In the genomic region with DNA sequence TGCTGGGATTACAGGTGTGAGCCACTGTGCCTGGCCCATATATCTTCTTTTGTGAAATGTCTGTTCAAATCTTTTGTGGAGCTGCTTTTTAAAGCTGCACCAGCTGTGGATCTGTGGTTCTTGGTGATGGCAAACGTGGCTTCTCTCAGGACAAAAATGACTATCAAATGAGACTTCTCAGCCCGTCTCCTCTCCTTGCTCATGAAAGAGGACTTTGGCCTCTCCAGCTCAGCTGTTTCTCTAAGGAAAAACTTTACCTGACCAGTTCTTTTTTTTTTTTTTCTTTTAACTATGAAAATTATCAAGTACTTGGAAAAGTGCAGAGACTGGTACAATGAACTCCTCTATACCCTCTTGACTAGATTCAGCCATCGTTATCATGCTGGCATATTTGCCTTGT, we compare ENCODE assay signal across 25 cellular contexts.
"Had no signal": no experiment of that assay in that cellular context is flagged by ENCODE, and none has a peak within 500 bp of the region (broad histone marks: within the 10 kb centered on the region; RNA-seq: fewer than 3 reads in every experiment).

No MANE protein-coding gene starts in this region.

- H3K4me3 ChIP-seq: breast epithelium, esophagus muscularis mucosa, lower lobe of right lung, testis, vagina had no signal

- DNase-seq: activated CD4-positive, alpha-beta T cell treated with anti-CD3 and anti-CD28 coated beads for 36 hours; activated CD4-positive, CD25-positive, alpha-beta regulatory T cell; activated CD8-positive, alpha-beta T cell treated with anti-CD3 and anti-CD28 coated beads, Interleukin-2, amount 10 ng/mL, durations not matched to agents 7 days and 5 days; activated naive CD4-positive, alpha-beta T cell; activated T-cell treated with anti-CD3 and anti-CD28 coated beads for 4 hours; activated T-cell treated with anti-CD3 and anti-CD28 coated beads, Interleukin-2, amount 50 U/mL, for 72 hours; endodermal cell; foreskin keratinocyte; lower lobe of right lung; mesenchymal stem cell; posterior cingulate gyrus; stimulated activated CD4-positive, alpha-beta T cell treated with anti-CD3 and anti-CD28 coated beads, Interleukin-2, amount 100 ng/mL, for 48 hours; stimulated activated naive CD4-positive, alpha-beta T cell treated with Interleukin-2 at 50 U/mL for 16 hours; T-helper 1 cell; testis; trophoblast cell had no signal

- H3K27ac ChIP-seq: breast epithelium, foreskin keratinocyte, lower lobe of right lung, testis had no signal

- H3K27ac Mint-ChIP-seq: activated CD4-positive, alpha-beta T cell treated with anti-CD3 and anti-CD28 coated beads for 36 hours; activated CD8-positive, alpha-beta T cell treated with anti-CD3 and anti-CD28 coated beads, Interleukin-2, amount 10 ng/mL, durations not matched to agents 7 days and 5 days; activated naive CD4-positive, alpha-beta T cell treated with anti-CD3 and anti-CD28 coated beads, Interleukin-2, amount 50 U/mL, for 72 hours; activated T-cell treated with anti-CD3 and anti-CD28 coated beads, Interleukin-2, amount 50 U/mL, for 72 hours; dendritic cell treated with granulocyte-macrophage colony-stimulating factor and Interleukin-4, amounts not matched to agents 40 ng/mL and 50 ng/mL, for 4 days; endodermal cell; natural killer cell treated with Interleukin-12 subunit alpha and Interleukin-12 subunit beta and Interleukin-15 and Interleukin-18, amount 100 ng/mL, for 72 hours; T-helper 2 cell treated with Interferon-gamma antibody and Interleukin-4, amounts not matched to agents 5 μg/mL and 100 μg/mL, for 36 hours had no signal

- H3K4me3 Mint-ChIP-seq: activated CD4-positive, alpha-beta T cell treated with anti-CD3 and anti-CD28 coated beads for 36 hours; activated CD8-positive, alpha-beta T cell treated with anti-CD3 and anti-CD28 coated beads, Interleukin-2, amount 10 ng/mL, durations not matched to agents 7 days and 5 days; activated T-cell treated with anti-CD3 and anti-CD28 coated beads, Interleukin-2, amount 50 U/mL, for 72 hours; central memory CD8-positive, alpha-beta T cell; dendritic cell treated with granulocyte-macrophage colony-stimulating factor and Interleukin-4, amounts not matched to agents 40 ng/mL and 50 ng/mL, for 4 days; endodermal cell; natural killer cell treated with Interleukin-12 subunit alpha and Interleukin-12 subunit beta and Interleukin-15 and Interleukin-18, amount 100 ng/mL, for 72 hours; T-helper 2 cell treated with Interferon-gamma antibody and Interleukin-4, amounts not matched to agents 5 μg/mL and 100 μg/mL, for 36 hours had no signal

- H3K4me1 Mint-ChIP-seq: activated CD4-positive, alpha-beta T cell treated with anti-CD3 and anti-CD28 coated beads for 36 hours had no signal

- H3K36me3 ChIP-seq: breast epithelium, lower lobe of right lung, vagina had no signal

- H3K9me3 Mint-ChIP-seq: activated naive CD4-positive, alpha-beta T cell treated with anti-CD3 and anti-CD28 coated beads, Interleukin-2, amount 50 U/mL, for 72 hours; activated T-cell treated with anti-CD3 and anti-CD28 coated beads, Interleukin-2, amount 50 U/mL, for 72 hours; central memory CD8-positive, alpha-beta T cell; dendritic cell treated with granulocyte-macrophage colony-stimulating factor and Interleukin-4, amounts not matched to agents 40 ng/mL and 50 ng/mL, for 4 days; endodermal cell; natural killer cell treated with Interleukin-12 subunit alpha and Interleukin-12 subunit beta and Interleukin-15 and Interleukin-18, amount 100 ng/mL, for 72 hours; T-helper 2 cell treated with Interferon-gamma antibody and Interleukin-4, amounts not matched to agents 5 μg/mL and 100 μg/mL, for 36 hours had no signal

- H3K4me1 ChIP-seq: breast epithelium, testis had no signal

- H3K9me3 ChIP-seq: breast epithelium, esophagus muscularis mucosa, lower lobe of right lung, testis, vagina had no signal

- H3K27me3 Mint-ChIP-seq: central memory CD8-positive, alpha-beta T cell had no signal

- FAIRE-seq: keratinocyte had no signal

- H3K27me3 ChIP-seq: breast epithelium, esophagus muscularis mucosa, foreskin keratinocyte, testis, vagina had no signal

- H3K36me3 Mint-ChIP-seq: activated naive CD4-positive, alpha-beta T cell treated with anti-CD3 and anti-CD28 coated beads, Interleukin-2, amount 50 U/mL, for 72 hours; natural killer cell treated with Interleukin-12 subunit alpha and Interleukin-12 subunit beta and Interleukin-15 and Interleukin-18, amount 100 ng/mL, for 72 hours had no signal

- ATAC-seq: activated CD4-positive, alpha-beta T cell treated with anti-CD3 and anti-CD28 coated beads for 36 hours; activated CD8-positive, alpha-beta T cell treated with anti-CD3 and anti-CD28 coated beads, Interleukin-2, amount 10 ng/mL, durations not matched to agents 7 days and 5 days; activated naive CD4-positive, alpha-beta T cell treated with anti-CD3 and anti-CD28 coated beads, Interleukin-2, amount 50 U/mL, for 72 hours; activated T-cell treated with anti-CD3 and anti-CD28 coated beads, Interleukin-2, amount 50 U/mL, for 72 hours; foreskin keratinocyte; lower lobe of right lung; natural killer cell treated with Interleukin-12 subunit alpha and Interleukin-12 subunit beta and Interleukin-15 and Interleukin-18, amount 100 ng/mL, for 72 hours had no signal
